15 cellular contexts compared by ENCODE assay signal in the genomic region with DNA sequence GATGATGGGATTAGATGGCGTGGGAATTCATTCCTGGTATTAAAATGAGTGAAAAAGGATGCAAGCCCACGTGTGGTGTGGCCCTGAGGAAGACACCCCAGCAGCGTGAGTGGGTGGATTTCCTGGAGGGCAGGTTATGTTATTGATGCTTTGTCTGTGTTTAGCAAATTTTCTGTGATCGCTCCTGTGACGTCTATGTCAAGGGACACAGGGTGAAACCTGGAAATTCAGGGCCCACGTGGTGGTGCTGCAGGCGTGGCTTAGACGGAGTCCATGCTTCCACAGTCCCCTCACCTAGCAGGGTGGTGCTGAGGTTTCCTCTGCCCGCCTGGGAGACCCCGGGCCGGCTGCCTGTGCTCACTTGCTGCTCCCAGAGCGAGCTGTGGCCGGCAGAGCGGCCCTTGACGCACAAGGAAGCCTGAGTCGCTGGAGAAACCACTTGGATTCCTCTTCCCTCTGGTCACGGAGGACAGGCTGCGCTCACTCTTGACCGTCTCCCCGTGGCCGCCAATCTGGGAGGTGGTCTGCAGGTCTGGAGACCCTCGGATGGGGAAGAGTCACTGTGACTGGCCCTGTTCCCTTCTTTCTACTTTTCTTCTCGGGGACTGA. TPM values are rescaled to one million over a fixed set of nuclear protein-coding genes. Genes with fewer than 3 reads are reported as not detected.
DNase-seq lines count a peak whose midpoint lies in the region; ATAC-seq and TF ChIP-seq lines count a peak whose summit lies in the region.
"Had no signal": no experiment of that assay in that cellular context is flagged by ENCODE, and none has a peak within 500 bp of the region (broad histone marks: within the 10 kb centered on the region; RNA-seq: fewer than 3 reads in every experiment).

No MANE protein-coding gene starts in this region.

- H3K4me1 ChIP-seq in CD8-positive, alpha-beta T cell (ENCODE audit: insufficient read depth, low read length), result peaks cover 5% of the 10 kb centered on the region
- H3K4me1 ChIP-seq in foreskin keratinocyte (peaks cover 17% of the 10 kb centered on the region), gastrocnemius medialis (peaks cover 17% of the 10 kb centered on the region in 2 donors)

- H3K4me3 ChIP-seq in CD8-positive, alpha-beta T cell (ENCODE audit: low read depth, low read length), result no peak overlapping the region
- H3K4me3 ChIP-seq in gastrocnemius medialis, result no peak overlapping the region

- H3K27ac Mint-ChIP-seq in activated CD4-positive, alpha-beta T cell treated with anti-CD3 and anti-CD28 coated beads, Interleukin-2, amount 10 ng/mL, durations not matched to agents 7 days and 5 days, result no peak overlapping the region
- no peak overlapping the region for H3K27ac Mint-ChIP-seq in CD8-positive, alpha-beta T cell

- in situ Hi-C loops in gastrocnemius medialis (cut with MboI; ENCODE audit: low sequenced_read_pairs in 4 of 4), result no loop called here

- no peaks in the 10 kb centered on the region for H3K36me3 ChIP-seq in CD8-positive, alpha-beta T cell (ENCODE audit: insufficient read depth, low read length)
- H3K36me3 ChIP-seq in gastrocnemius medialis, result no peaks in the 10 kb centered on the region

- H3K4me3 Mint-ChIP-seq in activated CD4-positive, alpha-beta T cell treated with anti-CD3 and anti-CD28 coated beads, Interleukin-2, amount 10 ng/mL, durations not matched to agents 7 days and 5 days, result no peak overlapping the region
- no peak overlapping the region for H3K4me3 Mint-ChIP-seq in CD8-positive, alpha-beta T cell

- TF ChIP-seq POLR2A in gastrocnemius medialis (IDR thresholded peaks at IDR 0.05), result no peak

- POLR2A ChIA-PET in activated CD4-positive, alpha-beta T cell treated with anti-CD3 and anti-CD28 coated beads, Interleukin-2, amount 10 ng/mL, durations not matched to agents 7 days and 5 days (lab: Charles Lee), result no interaction called here
- POLR2A ChIA-PET in CD8-positive, alpha-beta T cell (lab: Charles Lee), result no interaction called here

- no peak for TF ChIP-seq CTCF in CD8-positive, alpha-beta T cell (IDR thresholded peaks at IDR 0.05)
- TF ChIP-seq CTCF in foreskin keratinocyte (conservative IDR thresholded peaks at IDR 0.05) (no peak), gastrocnemius medialis (IDR thresholded peaks at IDR 0.05 in 4 of 5, conservative IDR thresholded peaks at IDR 0.05 in 1 of 5) (no peak)

- H3K36me3 Mint-ChIP-seq in activated CD4-positive, alpha-beta T cell treated with anti-CD3 and anti-CD28 coated beads, Interleukin-2, amount 10 ng/mL, durations not matched to agents 7 days and 5 days (ENCODE audit: low read depth), result no peaks in the 10 kb centered on the region
- H3K36me3 Mint-ChIP-seq in CD8-positive, alpha-beta T cell, result no peaks in the 10 kb centered on the region

- ATAC-seq in CD8-positive, alpha-beta T cell, result peak; percentile 23
- ATAC-seq in foreskin keratinocyte (no peak), gastrocnemius medialis (no peak), GM19467 (IDR thresholded peaks at IDR 0.05; ENCODE audit: unreplicated experiment) (no peak), left lobe of liver (no peak)

- intact Hi-C loops in CD8-positive, alpha-beta T cell (cut with DNase I, micrococcal nuclease), result no loop called here
- intact Hi-C loops in gastrocnemius medialis (cut with DNase I; ENCODE audit: low total_unique reads), result no loop called here

- CTCF ChIA-PET in activated CD4-positive, alpha-beta T cell treated with anti-CD3 and anti-CD28 coated beads, Interleukin-2, amount 10 ng/mL, durations not matched to agents 7 days and 5 days (lab: Charles Lee), result interaction anchor here (0.8 kb wide), 1 partner anchor 61 kb away, joined by 3 read pairs; no protein-coding TSS in a partner anchor
- CTCF ChIA-PET in CD8-positive, alpha-beta T cell (lab: Charles Lee), result interaction anchor here (1.2 kb wide), 1 partner anchor 40 kb away, joined by 3 read pairs; no protein-coding TSS in a partner anchor

- H3K9me3 Mint-ChIP-seq in activated CD4-positive, alpha-beta T cell treated with anti-CD3 and anti-CD28 coated beads, Interleukin-2, amount 10 ng/mL, durations not matched to agents 7 days and 5 days, result no peaks in the 10 kb centered on the region
- no peaks in the 10 kb centered on the region for H3K9me3 Mint-ChIP-seq in CD8-positive, alpha-beta T cell

- H3K9me3 ChIP-seq in CD8-positive, alpha-beta T cell (ENCODE audit: low read length), result no peaks in the 10 kb centered on the region
- H3K9me3 ChIP-seq in gastrocnemius medialis, result no peaks in the 10 kb centered on the region

- no peaks in the 10 kb centered on the region for H3K4me1 Mint-ChIP-seq in activated CD4-positive, alpha-beta T cell treated with anti-CD3 and anti-CD28 coated beads, Interleukin-2, amount 10 ng/mL, durations not matched to agents 7 days and 5 days
- H3K4me1 Mint-ChIP-seq in CD8-positive, alpha-beta T cell (ENCODE audit: low read depth), result peaks cover 6% of the 10 kb centered on the region

- no peaks in the 10 kb centered on the region for H3K27me3 ChIP-seq in CD8-positive, alpha-beta T cell (ENCODE audit: insufficient read depth, low read length)
- H3K27me3 ChIP-seq in foreskin keratinocyte (no peaks in the 10 kb centered on the region), gastrocnemius medialis (no peaks in the 10 kb centered on the region)

- H3K27me3 Mint-ChIP-seq in activated CD4-positive, alpha-beta T cell treated with anti-CD3 and anti-CD28 coated beads, Interleukin-2, amount 10 ng/mL, durations not matched to agents 7 days and 5 days, result no peaks in the 10 kb centered on the region
- no peaks in the 10 kb centered on the region for H3K27me3 Mint-ChIP-seq in CD8-positive, alpha-beta T cell (ENCODE audit: low read depth)

- H3K27ac ChIP-seq in CD8-positive, alpha-beta T cell (ENCODE audit: low read depth, low read length), result no peak overlapping the region
- H3K27ac ChIP-seq in foreskin keratinocyte (peak overlapping the region; percentile 69), gastrocnemius medialis (peak overlapping the region; percentile 61 to 87 (median 77))

- peak; percentile 13 to 16 for DNase-seq in activated CD4-positive, alpha-beta T cell treated with anti-CD3 and anti-CD28 coated beads for 4 hours
- DNase-seq in activated CD4-positive, alpha-beta T cell treated with anti-CD3 and anti-CD28 coated beads, Interleukin-2, amount 10 ng/mL, durations not matched to agents 7 days and 5 days, result no peak
- no peak for DNase-seq in CD8-positive, alpha-beta T cell
- no peak for DNase-seq in foreskin keratinocyte
- no peak for DNase-seq in gastrocnemius medialis
- no peak for DNase-seq in left lobe of liver (ENCODE audit: low spot score)
- no peak for DNase-seq in NCI-H146 treated with DMSO at 0.1 percent for 48 hours (lab: John Stamatoyannopoulos, UW; ENCODE audit: unreplicated experiment)
- DNase-seq: 8988T; activated CD4-positive, CD25-positive, alpha-beta regulatory T cell; DND-41; NCI-H1436; NCI-H226; NK-92 treated with Interleukin-12 subunit alpha and Interleukin-12 subunit beta, amount 100 ng/mL, for 24 hours; T-helper 1 cell had no signal

RNA-seq across cellular contexts. Expression of a gene that starts 23.4 kb away (rescaled TPM):
- 1 to 10 TPM; 2.8 TPM for total RNA-seq in activated CD4-positive, alpha-beta T cell treated with anti-CD3 and anti-CD28 coated beads, Interleukin-2, amount 10 ng/mL, durations not matched to agents 7 days and 5 days
- total RNA-seq in CD8-positive, alpha-beta T cell, result 1 to 10 TPM; 8.5 to 9.1 TPM
- total RNA-seq in foreskin keratinocyte (104 and 106 TPM in 2 replicates), gastrocnemius medialis (10 to 100 TPM in 3 of 4 donors, 1 to 10 TPM in 1; 7.3 to 36.1 (median 15.4) TPM), left lobe of liver (101 TPM)
- polyA plus RNA-seq in foreskin keratinocyte, result 117 and 118 TPM in 2 replicates

Comparison
In these comparisons a context has a peak if more than half of its experiments do, and no peak if none do; other contexts are left out.
1. DNase-seq: peak in activated CD4-positive, alpha-beta T cell treated with anti-CD3 and anti-CD28 coated beads for 4 hours (2 of 2); none in activated CD4-positive, alpha-beta T cell treated with anti-CD3 and anti-CD28 coated beads, Interleukin-2, amount 10 ng/mL, durations not matched to agents 7 days and 5 days (single experiment), CD8-positive, alpha-beta T cell (0 of 7), foreskin keratinocyte (0 of 2), gastrocnemius medialis (0 of 2), left lobe of liver (single experiment) and NCI-H146 treated with DMSO at 0.1 percent for 48 hours (single experiment).